8 cellular contexts compared by ENCODE assay signal in the genomic region with DNA sequence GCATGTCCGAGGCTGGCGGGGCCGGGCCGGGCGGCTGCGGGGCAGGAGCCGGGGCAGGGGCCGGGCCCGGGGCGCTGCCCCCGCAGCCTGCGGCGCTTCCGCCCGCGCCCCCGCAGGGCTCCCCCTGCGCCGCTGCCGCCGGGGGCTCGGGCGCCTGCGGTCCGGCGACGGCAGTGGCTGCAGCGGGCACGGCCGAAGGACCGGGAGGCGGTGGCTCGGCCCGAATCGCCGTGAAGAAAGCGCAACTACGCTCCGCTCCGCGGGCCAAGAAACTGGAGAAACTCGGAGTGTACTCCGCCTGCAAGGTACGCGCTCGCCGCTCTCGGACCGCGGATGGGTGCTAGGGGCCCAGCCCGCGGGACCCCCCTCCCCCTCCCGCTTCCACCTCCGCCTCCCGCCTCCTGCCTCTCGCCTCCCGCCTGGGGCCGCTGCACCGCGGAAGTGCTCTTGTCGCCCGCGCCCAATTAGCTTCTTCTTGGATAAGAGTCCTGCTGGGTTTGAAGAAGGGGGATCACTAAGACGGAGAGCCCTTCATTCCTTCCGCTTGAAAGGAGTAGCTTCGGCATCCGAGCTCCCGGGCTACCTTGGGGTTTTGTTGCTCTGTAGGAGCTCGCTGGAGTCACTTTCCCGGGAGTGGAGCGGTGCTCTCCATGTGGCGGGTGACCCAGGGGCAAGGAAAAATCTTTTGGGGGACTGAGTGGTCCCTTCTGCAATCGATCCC. TPM values are rescaled to one million over a fixed set of nuclear protein-coding genes. Genes with fewer than 3 reads are reported as not detected.
DNase-seq lines count a peak whose midpoint lies in the region; ATAC-seq and TF ChIP-seq lines count a peak whose summit lies in the region.

No MANE protein-coding gene starts in this region.

- TF ChIP-seq CTCF in GM06990 (IDR thresholded peaks at IDR 0.05; ENCODE audit: insufficient read depth, low read length, poor library complexity, severe bottlenecking) (peak; percentile 35), adrenal gland (IDR thresholded peaks at IDR 0.05) (peak in 1 of 6 experiments; percentile 8), heart left ventricle (IDR thresholded peaks at IDR 0.05) (peak in 5 of 12 donors; percentile 9 to 44 (median 29))

- peaks cover 10% of the 10 kb centered on the region for H3K79me1 ChIP-seq in trophoblast cell (ENCODE audit: low read length)

- no peak overlapping the region for H3K4ac ChIP-seq in trophoblast cell (ENCODE audit: low read depth, low read length)

- peak in 1 of 2 donors; percentile 52 for TF ChIP-seq POLR2A in adrenal gland (IDR thresholded peaks at IDR 0.05)
- no peak for TF ChIP-seq POLR2A in heart left ventricle (IDR thresholded peaks at IDR 0.05)

- H3K14ac ChIP-seq in trophoblast cell (ENCODE audit: low read length), result peak overlapping the region; percentile 64

- ATAC-seq in GM21825 (IDR thresholded peaks at IDR 0.05; ENCODE audit: unreplicated experiment), result peak; percentile 47
- peak; percentile 48 to 68 (median 64) for ATAC-seq in heart left ventricle

- peak overlapping the region; percentile 76 for H3K9ac ChIP-seq in Karpas-422 (ENCODE audit: low read length)
- H3K9ac ChIP-seq in trophoblast cell (ENCODE audit: low read length), result peak overlapping the region; percentile 70

- WGBS in adrenal gland, 4 donors, result 0 to 2% (median 0%) methylated on average over 10 to 73 of the region's 73 CpGs
- 0 to 1% (median 1%) methylated on average over 16 to 73 of the region's 73 CpGs for WGBS in heart left ventricle, 4 donors
- no CpG with 5 or more reads among the region's 73 CpGs for WGBS in trophoblast cell (ENCODE audit: extremely low coverage, insufficient coverage, insufficient read length)

- H3K27me3 ChIP-seq in GM06990 (replicated peaks; ENCODE audit: control insufficient read depth, insufficient read depth, low read length) (no peaks in the 10 kb centered on the region), Karpas-422 (ENCODE audit: low read length) (no peaks in the 10 kb centered on the region), adrenal gland (no peaks in the 10 kb centered on the region), heart left ventricle (no peaks in the 10 kb centered on the region), trophoblast cell (ENCODE audit: insufficient read depth, low read length) (no peaks in the 10 kb centered on the region)

- H3K4me1 ChIP-seq in Karpas-422 (ENCODE audit: low read length) (peaks cover 53% of the 10 kb centered on the region), adrenal gland (replicated peaks in 1 of 2) (peaks cover 33 to 39% of the 10 kb centered on the region in 2 donors), heart left ventricle (peaks cover 4 to 51% (median 40%) of the 10 kb centered on the region in 12 donors), trophoblast cell (ENCODE audit: control insufficient read depth in 1 of 2, insufficient read depth in 2 of 2, low read length in 2 of 2) (peaks cover 2 to 6% of the 10 kb centered on the region in 2 experiments)

- peaks cover 49% of the 10 kb centered on the region for H3K79me2 ChIP-seq in Karpas-422 (ENCODE audit: low read length)
- H3K79me2 ChIP-seq in trophoblast cell (ENCODE audit: control insufficient read depth, insufficient read depth, low read length, poor library complexity), result peaks cover 2% of the 10 kb centered on the region

- H3K23ac ChIP-seq in trophoblast cell (ENCODE audit: low read length), result no peak overlapping the region

- peak overlapping the region; percentile 39 for H4K91ac ChIP-seq in trophoblast cell (ENCODE audit: low read depth, low read length)

- H3K4me3 ChIP-seq in GM06990 (replicated peaks; ENCODE audit: low read depth, low read length) (peak overlapping the region; percentile 79), Karpas-422 (ENCODE audit: low read length) (peak overlapping the region; percentile 83), adrenal gland (peak overlapping the region; percentile 34 to 99 (median 70)), heart left ventricle (peak overlapping the region; percentile 59 to 95 (median 85)), trophoblast cell (ENCODE audit: low read depth, low read length) (peak overlapping the region; percentile 85)

- DNase-seq in GM06990 (ENCODE audit: extremely low read depth, insufficient read length), result peak; percentile 85
- peak; percentile 88 for DNase-seq in Karpas-422
- DNase-seq in SW 1271 (lab: John Stamatoyannopoulos, UW), result peak; percentile 60 to 73
- DNase-seq in adrenal gland, result peak; percentile 73 to 83 (median 80)
- peak; percentile 82 to 90 (median 85) for DNase-seq in heart left ventricle
- DNase-seq in trophoblast cell, result peak; percentile 70 to 77
- DNase-seq in ureter (ENCODE audit: low spot score), result peak; percentile 81

- H3K36me3 ChIP-seq in GM06990 (ENCODE audit: control insufficient read depth, insufficient read depth, low read length) (no peaks in the 10 kb centered on the region), Karpas-422 (ENCODE audit: insufficient read depth, low read length) (no peaks in the 10 kb centered on the region), adrenal gland (replicated peaks in 1 of 2) (no peaks in the 10 kb centered on the region), heart left ventricle (no peaks in the 10 kb centered on the region), trophoblast cell (ENCODE audit: control insufficient read depth in 1 of 2, insufficient read depth in 2 of 2, low read length in 2 of 2) (no peaks in the 10 kb centered on the region)

- no peak overlapping the region for H2AK5ac ChIP-seq in trophoblast cell (ENCODE audit: low read length)

- no peaks in the 10 kb centered on the region for H3K9me2 ChIP-seq in Karpas-422 (replicated peaks; ENCODE audit: insufficient read depth, low read length)

- H3K27ac ChIP-seq in Karpas-422 (ENCODE audit: low read length) (peak overlapping the region; percentile 80), adrenal gland (peak overlapping the region; percentile 64 to 98 (median 88)), heart left ventricle (peak overlapping the region; percentile 93 to 99 (median 98)), trophoblast cell (ENCODE audit: low read depth, low read length) (peak overlapping the region; percentile 93)

- H2BK5ac ChIP-seq in trophoblast cell (ENCODE audit: low read depth, low read length, poor library complexity), result peak overlapping the region; percentile 61

- peaks cover 10% of the 10 kb centered on the region; the same call in 1 of the 2 replicates for H4K20me1 ChIP-seq in Karpas-422 (ENCODE audit: insufficient read depth, low read depth, low read length)

- H4K8ac ChIP-seq in trophoblast cell (ENCODE audit: low read depth, low read length), result no peak overlapping the region

- peak overlapping the region; percentile 90 for H3K4me2 ChIP-seq in Karpas-422 (ENCODE audit: low read depth, low read length, poor library complexity, severe bottlenecking)
- H3K4me2 ChIP-seq in trophoblast cell (ENCODE audit: low read length), result peak overlapping the region; percentile 96

- H4K12ac ChIP-seq in trophoblast cell (ENCODE audit: low read depth, low read length), result no peak overlapping the region

- peak overlapping the region; percentile 9 for H3K18ac ChIP-seq in trophoblast cell (ENCODE audit: low read length)

- peak overlapping the region; percentile 85 for H2BK120ac ChIP-seq in trophoblast cell (ENCODE audit: insufficient read depth, low read length, poor library complexity)

- intact Hi-C loops in adrenal gland (cut with DNase I), result loop anchor here (10.0 kb wide), 2 partner anchors 96 to 144 kb away; partner anchors contain the start of genes RAB5A (in 1 of the 2) and SGO1 (in 1 of the 2)
- intact Hi-C loops in heart left ventricle (cut with DNase I), result loop anchor here in 7 of 10 donors (1.0 to 10.0 kb wide), 12 partner anchors 37 to 233 kb away; partner anchors contain the start of genes SGO1 (in 7 of the 7) and RAB5A (in 5 of the 7)

- H3K9me3 ChIP-seq in Karpas-422 (ENCODE audit: low read length) (no peaks in the 10 kb centered on the region), adrenal gland (replicated peaks in 1 of 3) (no peaks in the 10 kb centered on the region), heart left ventricle (no peaks in the 10 kb centered on the region), trophoblast cell (ENCODE audit: insufficient read depth, low read depth, low read length) (no peaks in the 10 kb centered on the region)

- H2AFZ ChIP-seq in Karpas-422 (ENCODE audit: low read length), result no peak overlapping the region
- H2AFZ ChIP-seq in trophoblast cell (ENCODE audit: insufficient read depth, low read length, poor library complexity), result peak overlapping the region; percentile 25

- peak overlapping the region; percentile 65 for H2BK12ac ChIP-seq in trophoblast cell (ENCODE audit: low read length)

RNA-seq across cellular contexts. Expression of gene KAT2B, which starts 0.4 kb away (rescaled TPM):
- 37.7 and 45.8 TPM in 2 replicates for total RNA-seq in Karpas-422 (2014; rRNA removed; shearing (Covaris generic); ENCODE audit: low replicate concordance)
- total RNA-seq in adrenal gland (10 to 100 TPM; 17.0 to 32.2 (median 21.3) TPM), heart left ventricle (10 to 100 TPM; 45.9 to 82.8 (median 70.2) TPM), ureter (40.2 TPM)
- polyA plus RNA-seq in adrenal gland (10 to 100 TPM in 2 of 3 donors, 1 to 10 TPM in 1; 5.4 to 16.7 (median 10.6) TPM), heart left ventricle (10 to 100 TPM; 19.4 to 26.2 TPM)
- 16.7 and 17.5 TPM in 2 replicates for polyA plus RNA-seq in trophoblast cell (2013)

RNA-seq across cellular contexts. Expression of gene PP2D1, which starts 28.6 kb away (rescaled TPM):
- total RNA-seq in Karpas-422 (2014; rRNA removed; shearing (Covaris generic); ENCODE audit: low replicate concordance), result not detected in 2 replicates
- total RNA-seq in adrenal gland, result not detected
- not detected for polyA plus RNA-seq in adrenal gland
- total RNA-seq in heart left ventricle, result not detected
- not detected for polyA plus RNA-seq in heart left ventricle
- not detected in 2 replicates for polyA plus RNA-seq in trophoblast cell (2013)
- not detected for total RNA-seq in ureter

Comparison
In these comparisons a context has a peak if more than half of its experiments do, and no peak if none do; other contexts are left out.
1. Peak in every context shown above with its lines: DNase-seq, ATAC-seq, H3K4me3 ChIP-seq and H3K27ac ChIP-seq.